Comparison of ENCODE assay signal across 11 cellular contexts in the genomic region with DNA sequence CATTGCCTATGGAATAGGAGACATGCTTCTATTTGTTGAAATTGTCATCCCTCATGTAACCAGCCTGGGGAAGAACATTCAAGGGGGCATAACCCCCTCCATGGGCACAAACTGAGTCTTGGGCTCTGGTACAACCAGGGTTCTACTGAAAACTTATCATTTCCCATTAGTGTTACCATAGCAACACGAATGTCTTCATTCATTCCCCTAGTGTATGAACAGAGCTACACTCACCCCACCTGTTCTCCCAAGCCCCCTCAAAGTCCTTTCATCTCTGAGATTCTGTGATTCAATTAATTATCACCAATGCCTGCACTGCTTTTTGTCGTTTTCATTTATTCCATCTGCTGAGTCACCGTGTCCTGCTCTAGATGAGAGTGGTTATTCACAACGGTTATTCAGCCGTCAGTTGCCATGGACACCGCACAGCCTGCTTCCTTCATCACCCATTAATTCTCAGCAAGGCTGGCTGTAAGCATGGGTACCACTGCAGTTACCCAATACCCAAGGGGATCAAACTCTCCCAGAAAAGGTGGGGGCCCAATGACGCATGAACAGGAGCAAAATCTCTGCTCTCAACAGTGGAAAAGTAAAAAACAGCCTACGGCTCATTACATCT. TPM values are rescaled to one million over a fixed set of nuclear protein-coding genes. Genes with fewer than 3 reads are reported as not detected.
A peak's percentile ranks its signal among the peaks of the same experiment; 100 is the strongest.
DNase-seq lines count a peak whose midpoint lies in the region; ATAC-seq and TF ChIP-seq lines count a peak whose summit lies in the region.
"Had no signal": no experiment of that assay in that cellular context is flagged by ENCODE, and none has a peak within 500 bp of the region (broad histone marks: within the 10 kb centered on the region; RNA-seq: fewer than 3 reads in every experiment).

No MANE protein-coding gene starts in this region.

- H3K27me3 ChIP-seq in BLaER1 treated with 17β-estradiol and CSF1 and Interleukin-3, amounts not matched to agents 10 nM and 100 nM = no peaks in the 10 kb centered on the region
- no peaks in the 10 kb centered on the region for H3K27me3 ChIP-seq in aorta (ENCODE audit: control insufficient read depth in 1 of 2, insufficient read depth in 2 of 2, low read length in 1 of 2)

- peak overlapping the region in 4 of 11 experiments; percentile 4 to 61 (median 40); a peak in 5 of 22 replicates for H3K9ac ChIP-seq in BLaER1 treated with 17β-estradiol and CSF1 and Interleukin-3, amounts not matched to agents 10 nM and 100 nM
- H3K9ac ChIP-seq: parathyroid adenoma had no signal

- 52 to 54% methylated on average over 8 of the region's 8 CpGs for WGBS in aorta, 2 donors

- H3K27ac ChIP-seq in BLaER1 treated with 17β-estradiol and CSF1 and Interleukin-3, amounts not matched to agents 10 nM and 100 nM = peak overlapping the region in 9 of 11 experiments; percentile 41 to 79 (median 65); a peak in 17 of 22 replicates
- no peak overlapping the region for H3K27ac ChIP-seq in aorta (ENCODE audit: low read depth in 1 of 2, low read length in 2 of 2)
- H3K27ac ChIP-seq: esophagus squamous epithelium, parathyroid adenoma had no signal

- POLR2A ChIA-PET in activated CD4-positive, alpha-beta memory T cell treated with anti-CD3 and anti-CD28 coated beads for 36 hours (lab: Charles Lee) = no interaction called here

- TF ChIP-seq CTCF in endothelial cell (IDR thresholded peaks at IDR 0.05; ENCODE audit: unreplicated experiment) = no peak

- no peak overlapping the region for H3K4me3 ChIP-seq in BLaER1 treated with 17β-estradiol and CSF1 and Interleukin-3, amounts not matched to agents 10 nM and 100 nM
- no peak overlapping the region for H3K4me3 ChIP-seq in aorta (ENCODE audit: low read length in 2 of 2)
- H3K4me3 ChIP-seq: esophagus squamous epithelium had no signal

- peaks cover 4% of the 10 kb centered on the region for H3K4me1 Mint-ChIP-seq in activated CD4-positive, alpha-beta memory T cell treated with anti-CD3 and anti-CD28 coated beads for 36 hours (ENCODE audit: low read depth)
- peaks cover 7% of the 10 kb centered on the region for H3K4me1 Mint-ChIP-seq in activated CD4-positive, alpha-beta T cell treated with anti-CD3 and anti-CD28 coated beads, Interleukin-2, amount 10 ng/mL, durations not matched to agents 24 days and 14 days
- peaks cover 1% of the 10 kb centered on the region for H3K4me1 Mint-ChIP-seq in endothelial cell (ENCODE audit: unreplicated experiment)

- H3K4me2 ChIP-seq in BLaER1 treated with 17β-estradiol and CSF1 and Interleukin-3, amounts not matched to agents 10 nM and 100 nM = peak overlapping the region; percentile 7 to 78 (median 61); a peak in 19 of 22 replicates

- H4K20me1 ChIP-seq in BLaER1 treated with 17β-estradiol and CSF1 and Interleukin-3, amounts not matched to agents 10 nM and 100 nM = no peaks in the 10 kb centered on the region

- H3K9me3 ChIP-seq in BLaER1 treated with 17β-estradiol and CSF1 and Interleukin-3, amounts not matched to agents 10 nM and 100 nM (replicated peaks in 1 of 11) = no peaks in the 10 kb centered on the region; a peak in 1 of 22 replicates
- H3K9me3 ChIP-seq in aorta (ENCODE audit: control insufficient read depth, low read length) = no peaks in the 10 kb centered on the region
- H3K9me3 ChIP-seq: esophagus squamous epithelium had no signal

- no peak overlapping the region for H3K4me3 Mint-ChIP-seq in activated CD4-positive, alpha-beta memory T cell treated with anti-CD3 and anti-CD28 coated beads for 36 hours
- H3K4me3 Mint-ChIP-seq in activated CD4-positive, alpha-beta T cell treated with anti-CD3 and anti-CD28 coated beads, Interleukin-2, amount 10 ng/mL, durations not matched to agents 24 days and 14 days = no peak overlapping the region
- no peak overlapping the region for H3K4me3 Mint-ChIP-seq in endothelial cell (ENCODE audit: unreplicated experiment)

- no peak for ATAC-seq in aorta (ENCODE audit: low FRiP score)

- peak; percentile 81 for DNase-seq in HT1080 (ENCODE audit: low read depth)
- DNase-seq in activated CD4-positive, alpha-beta memory T cell treated with anti-CD3 and anti-CD28 coated beads for 36 hours = peak; percentile 58
- peak in 38 of 51 donors; percentile 5 to 86 (median 62) for DNase-seq in hypothalamus (lab: John Stamatoyannopoulos, UW)
- DNase-seq in aorta = no peak
- no peak for DNase-seq in activated CD4-positive, alpha-beta T cell treated with anti-CD3 and anti-CD28 coated beads, Interleukin-2, amount 10 ng/mL, durations not matched to agents 24 days and 14 days
- no peak for DNase-seq in activated CD8-positive, alpha-beta memory T cell treated with anti-CD3 and anti-CD28 coated beads, Interleukin-2, amount 50 U/mL, for 48 hours
- no peak for DNase-seq in endothelial cell (ENCODE audit: low spot score)
- DNase-seq: esophagus squamous epithelium had no signal

- H3K4me1 ChIP-seq in BLaER1 treated with 17β-estradiol and CSF1 and Interleukin-3, amounts not matched to agents 10 nM and 100 nM = peaks cover 7 to 29% (median 25%) of the 10 kb centered on the region in 10 experiments; a peak in 16 of 20 replicates
- H3K4me1 ChIP-seq in aorta (ENCODE audit: control insufficient read depth in 1 of 2, insufficient read depth in 2 of 2, low read length in 2 of 2) = no peaks in the 10 kb centered on the region
- H3K4me1 ChIP-seq: esophagus squamous epithelium, parathyroid adenoma had no signal

- intact Hi-C loops in activated CD4-positive, alpha-beta memory T cell treated with anti-CD3 and anti-CD28 coated beads for 36 hours (cut with micrococcal nuclease) = no loop called here
- intact Hi-C loops in aorta (cut with DNase I) = no loop called here
- intact Hi-C loops in activated CD4-positive, alpha-beta T cell treated with anti-CD3 and anti-CD28 coated beads, Interleukin-2, amount 10 ng/mL, durations not matched to agents 24 days and 14 days (cut with micrococcal nuclease) = no loop called here

- H3K27me3 Mint-ChIP-seq in activated CD4-positive, alpha-beta memory T cell treated with anti-CD3 and anti-CD28 coated beads for 36 hours = peaks cover 9% of the 10 kb centered on the region
- H3K27me3 Mint-ChIP-seq in activated CD4-positive, alpha-beta T cell treated with anti-CD3 and anti-CD28 coated beads, Interleukin-2, amount 10 ng/mL, durations not matched to agents 24 days and 14 days = peaks cover 15% of the 10 kb centered on the region
- peaks cover 5% of the 10 kb centered on the region for H3K27me3 Mint-ChIP-seq in endothelial cell (ENCODE audit: unreplicated experiment)

- H3K9me3 Mint-ChIP-seq in activated CD4-positive, alpha-beta memory T cell treated with anti-CD3 and anti-CD28 coated beads for 36 hours = no peaks in the 10 kb centered on the region
- no peaks in the 10 kb centered on the region for H3K9me3 Mint-ChIP-seq in activated CD4-positive, alpha-beta T cell treated with anti-CD3 and anti-CD28 coated beads, Interleukin-2, amount 10 ng/mL, durations not matched to agents 24 days and 14 days
- H3K9me3 Mint-ChIP-seq in endothelial cell (ENCODE audit: unreplicated experiment) = no peaks in the 10 kb centered on the region

- H3K36me3 Mint-ChIP-seq in activated CD4-positive, alpha-beta memory T cell treated with anti-CD3 and anti-CD28 coated beads for 36 hours = no peaks in the 10 kb centered on the region
- H3K36me3 Mint-ChIP-seq in activated CD4-positive, alpha-beta T cell treated with anti-CD3 and anti-CD28 coated beads, Interleukin-2, amount 10 ng/mL, durations not matched to agents 24 days and 14 days (ENCODE audit: low read depth) = no peaks in the 10 kb centered on the region
- H3K36me3 Mint-ChIP-seq in endothelial cell (ENCODE audit: low read depth, unreplicated experiment) = no peaks in the 10 kb centered on the region

- no peak overlapping the region for H3K27ac Mint-ChIP-seq in activated CD4-positive, alpha-beta memory T cell treated with anti-CD3 and anti-CD28 coated beads for 36 hours
- no peak overlapping the region for H3K27ac Mint-ChIP-seq in activated CD4-positive, alpha-beta T cell treated with anti-CD3 and anti-CD28 coated beads, Interleukin-2, amount 10 ng/mL, durations not matched to agents 24 days and 14 days
- no peak overlapping the region for H3K27ac Mint-ChIP-seq in endothelial cell (ENCODE audit: unreplicated experiment)

- CTCF ChIA-PET in activated CD4-positive, alpha-beta memory T cell treated with anti-CD3 and anti-CD28 coated beads for 36 hours (lab: Charles Lee) = interaction anchor here (1.6 kb wide), 1 partner anchor 15 kb away, joined by 9 read pairs; no protein-coding TSS in a partner anchor

- H3K36me3 ChIP-seq in BLaER1 treated with 17β-estradiol and CSF1 and Interleukin-3, amounts not matched to agents 10 nM and 100 nM = no peaks in the 10 kb centered on the region
- no peaks in the 10 kb centered on the region for H3K36me3 ChIP-seq in aorta (ENCODE audit: control insufficient read depth in 1 of 2, insufficient read depth in 2 of 2, low read length in 1 of 2)
- H3K36me3 ChIP-seq: esophagus squamous epithelium had no signal

RNA-seq across cellular contexts. Expression of gene GAST, which starts 1.6 kb away (rescaled TPM):
- not detected in 2 replicates for total RNA-seq in HT1080 (2014; rRNA removed; shearing (Covaris generic))
- polyA plus RNA-seq in HT1080 (2015; cell fraction: cytosol; rRNA removed) = not detected in 2 replicates
- polyA plus RNA-seq in HT1080 (2015; cell fraction: nucleus; rRNA removed) = not detected in 2 replicates
- not detected for total RNA-seq in activated CD4-positive, alpha-beta memory T cell treated with anti-CD3 and anti-CD28 coated beads for 36 hours
- total RNA-seq in aorta = not detected
- not detected for polyA plus RNA-seq in aorta
- not detected in 2 replicates for total RNA-seq in activated CD4-positive, alpha-beta T cell treated with anti-CD3 and anti-CD28 coated beads, Interleukin-2, amount 10 ng/mL, durations not matched to agents 24 days and 14 days
- not detected for total RNA-seq in endothelial cell (ENCODE audit: unreplicated experiment)
- total RNA-seq: esophagus squamous epithelium, subcutaneous adipose tissue had no signal

RNA-seq across cellular contexts. Expression of gene EIF1, which starts 21.9 kb away (rescaled TPM):
- 78.2 and 312 TPM in 2 replicates for total RNA-seq in HT1080 (2014; rRNA removed; shearing (Covaris generic))
- polyA plus RNA-seq in HT1080 (2015; cell fraction: cytosol; rRNA removed) = 402 and 484 TPM in 2 replicates
- polyA plus RNA-seq in HT1080 (2015; cell fraction: nucleus; rRNA removed) = 465 and 478 TPM in 2 replicates
- total RNA-seq in activated CD4-positive, alpha-beta memory T cell treated with anti-CD3 and anti-CD28 coated beads for 36 hours = 1,000 to 10,000 TPM; 1,052 to 1,072 TPM
- total RNA-seq in aorta = 100 to 1,000 TPM; 582 to 726 TPM
- 100 to 1,000 TPM; 372 to 801 TPM for polyA plus RNA-seq in aorta
- 837 and 858 TPM in 2 replicates for total RNA-seq in activated CD4-positive, alpha-beta T cell treated with anti-CD3 and anti-CD28 coated beads, Interleukin-2, amount 10 ng/mL, durations not matched to agents 24 days and 14 days
- total RNA-seq in endothelial cell (ENCODE audit: unreplicated experiment) = 569 TPM

RNA-seq across cellular contexts. Expression of gene HAP1, which starts 23.9 kb away (rescaled TPM):
- total RNA-seq in HT1080 (2014; rRNA removed; shearing (Covaris generic)) = 0.10 TPM in 1 of 2 replicates, not detected in the other
- polyA plus RNA-seq in HT1080 (2015; cell fraction: cytosol; rRNA removed) = 0.05 TPM in 1 of 2 replicates, not detected in the other
- polyA plus RNA-seq in HT1080 (2015; cell fraction: nucleus; rRNA removed) = 0.08 and 0.38 TPM in 2 replicates
- not detected for total RNA-seq in activated CD4-positive, alpha-beta memory T cell treated with anti-CD3 and anti-CD28 coated beads for 36 hours
- under 1 TPM in 1 of 2 donors, not detected in 1; 0.06 TPM for total RNA-seq in aorta
- polyA plus RNA-seq in aorta = not detected
- 0.02 and 0.05 TPM in 2 replicates for total RNA-seq in activated CD4-positive, alpha-beta T cell treated with anti-CD3 and anti-CD28 coated beads, Interleukin-2, amount 10 ng/mL, durations not matched to agents 24 days and 14 days
- 18.1 TPM for total RNA-seq in endothelial cell (ENCODE audit: unreplicated experiment)
- total RNA-seq: subcutaneous adipose tissue had no signal

Comparison
In these comparisons a context has a peak if more than half of its experiments do, and no peak if none do; other contexts are left out.
1. H3K27ac ChIP-seq: peak in BLaER1 treated with 17β-estradiol and CSF1 and Interleukin-3, amounts not matched to agents 10 nM and 100 nM (9 of 11); none in aorta (0 of 2).
2. DNase-seq: peak in HT1080 (single experiment), activated CD4-positive, alpha-beta memory T cell treated with anti-CD3 and anti-CD28 coated beads for 36 hours (single experiment) and hypothalamus (38 of 51); none in aorta (0 of 2), activated CD4-positive, alpha-beta T cell treated with anti-CD3 and anti-CD28 coated beads, Interleukin-2, amount 10 ng/mL, durations not matched to agents 24 days and 14 days (single experiment), activated CD8-positive, alpha-beta memory T cell treated with anti-CD3 and anti-CD28 coated beads, Interleukin-2, amount 50 U/mL, for 48 hours (single experiment) and endothelial cell (single experiment).
3. RNA of gene HAP1, which starts 23.9 kb away (total RNA-seq): 18.1 TPM in endothelial cell (single experiment); 0.10 TPM in HT1080, 0.06 TPM in aorta, 0.02 to 0.05 TPM in activated CD4-positive, alpha-beta T cell treated with anti-CD3 and anti-CD28 coated beads, Interleukin-2, amount 10 ng/mL, durations not matched to agents 24 days and 14 days and not detected in activated CD4-positive, alpha-beta memory T cell treated with anti-CD3 and anti-CD28 coated beads for 36 hours; every median in the first group is over 10 times any median in the second.